ENCODE assay signal across 28 cellular contexts in the genomic region with DNA sequence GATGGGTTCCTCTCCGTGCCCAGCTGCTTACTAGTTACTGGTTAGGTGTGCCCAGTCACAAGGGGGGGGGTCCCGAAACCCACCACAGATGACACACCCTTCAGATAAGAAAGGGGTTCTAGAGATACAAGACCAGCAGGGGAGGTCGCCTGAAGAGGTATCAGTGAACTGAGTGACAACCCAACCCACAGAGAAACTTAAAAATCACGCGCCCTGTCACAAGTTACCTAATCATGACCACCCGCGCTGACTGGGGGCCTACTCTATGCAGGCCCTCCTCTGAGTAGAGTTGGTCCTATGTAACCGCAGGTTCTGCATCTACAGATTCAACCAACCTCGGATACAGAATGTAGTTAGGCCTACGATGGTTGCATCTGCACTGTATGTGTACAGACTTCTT.
"Had no signal": no experiment of that assay in that cellular context is flagged by ENCODE, and none has a peak within 500 bp of the region (broad histone marks: within the 10 kb centered on the region; RNA-seq: fewer than 3 reads in every experiment).

No MANE protein-coding gene starts in this region.

- H3K9me3 Mint-ChIP-seq: natural killer cell; nephron; neural progenitor cell; stimulated activated effector memory CD8-positive, alpha-beta T cell treated with anti-CD3 and anti-CD28 coated beads, Interleukin-12 subunit alpha, Interleukin-12 subunit beta, amount 100 ng/mL, for 72 hours; stimulated activated naive CD8-positive, alpha-beta T cell treated with anti-CD3 and anti-CD28 coated beads, Interleukin-15, amount 100 ng/mL, for 72 hours had no signal

- H3K27ac ChIP-seq: neural progenitor cell, ovary, parathyroid adenoma, psoas muscle, right lobe of liver, sigmoid colon, suprapubic skin, testis, tibial artery, transverse colon, upper lobe of left lung, vagina had no signal

- H3K4me3 Mint-ChIP-seq: natural killer cell; nephron; neural progenitor cell; stimulated activated effector memory CD8-positive, alpha-beta T cell treated with anti-CD3 and anti-CD28 coated beads, Interleukin-12 subunit alpha, Interleukin-12 subunit beta, amount 100 ng/mL, for 72 hours; stimulated activated naive CD8-positive, alpha-beta T cell treated with anti-CD3 and anti-CD28 coated beads, Interleukin-15, amount 100 ng/mL, for 72 hours had no signal

- H3K4me2 ChIP-seq: neural progenitor cell had no signal

- H3K9ac ChIP-seq: neural progenitor cell, parathyroid adenoma had no signal

- H3K9me3 ChIP-seq: ovary, psoas muscle, right lobe of liver, sigmoid colon, suprapubic skin, testis, tibial artery, transverse colon, upper lobe of left lung, vagina had no signal

- DNase-seq: natural killer cell; occipital lobe; ovary; posterior cingulate gyrus; psoas muscle; right cardiac atrium; right lobe of liver; sigmoid colon; small intestine; stimulated activated CD4-positive, alpha-beta T cell treated with anti-CD3 and anti-CD28 coated beads, Interleukin-15, amount 100 ng/mL, for 24 hours; stimulated activated CD4-positive, alpha-beta T cell treated with anti-CD3 and anti-CD28 coated beads, Interleukin-2, amount 100 ng/mL, for 24 hours; stimulated activated CD4-positive, alpha-beta T cell treated with anti-CD3 and anti-CD28 coated beads, Interleukin-2, amount 100 ng/mL, for 48 hours; stimulated activated CD4-positive, alpha-beta T cell treated with anti-CD3 and anti-CD28 coated beads, Interleukin-4, amount 100 ng/mL, for 24 hours; stimulated activated naive CD4-positive, alpha-beta T cell; stimulated activated naive CD8-positive, alpha-beta T cell treated with anti-CD3 and anti-CD28 coated beads, Interleukin-15, amount 100 ng/mL, for 72 hours; stimulated activated naive CD8-positive, alpha-beta T cell treated with anti-CD3 and anti-CD28 coated beads, Interleukin-15, Interleukin-2, amounts not matched to agents 100 U/mL and 50 U/mL, for 24 hours; substantia nigra; testis; tibial artery; transverse colon; upper lobe of left lung had no signal

- H3K4me3 ChIP-seq: neural progenitor cell, ovary, psoas muscle, right lobe of liver, sigmoid colon, suprapubic skin, testis, tibial artery, transverse colon, upper lobe of left lung, vagina had no signal

- H3K4me1 Mint-ChIP-seq: natural killer cell, nephron, neural progenitor cell had no signal

- H3K27me3 ChIP-seq: neural progenitor cell, ovary, right lobe of liver, sigmoid colon, suprapubic skin, testis, tibial artery, transverse colon, upper lobe of left lung, vagina had no signal

- H3K79me2 ChIP-seq: parathyroid adenoma had no signal

- H3K36me3 Mint-ChIP-seq: natural killer cell; neural progenitor cell; stimulated activated effector memory CD8-positive, alpha-beta T cell treated with anti-CD3 and anti-CD28 coated beads, Interleukin-12 subunit alpha, Interleukin-12 subunit beta, amount 100 ng/mL, for 72 hours had no signal

- H2AFZ ChIP-seq: neural progenitor cell, parathyroid adenoma had no signal

- ATAC-seq: natural killer cell; psoas muscle; right cardiac atrium; right lobe of liver; stimulated activated naive CD8-positive, alpha-beta T cell treated with anti-CD3 and anti-CD28 coated beads, Interleukin-15, amount 100 ng/mL, for 72 hours; stimulated activated naive CD8-positive, alpha-beta T cell treated with anti-CD3 and anti-CD28 coated beads, Interleukin-15, Interleukin-2, amounts not matched to agents 100 U/mL and 50 U/mL, for 24 hours had no signal

- H3K27ac Mint-ChIP-seq: natural killer cell; nephron; neural progenitor cell; progenitor cell of endocrine pancreas; stimulated activated effector memory CD8-positive, alpha-beta T cell treated with anti-CD3 and anti-CD28 coated beads, Interleukin-12 subunit alpha, Interleukin-12 subunit beta, amount 100 ng/mL, for 72 hours; stimulated activated naive CD8-positive, alpha-beta T cell treated with anti-CD3 and anti-CD28 coated beads, Interleukin-15, amount 100 ng/mL, for 72 hours had no signal

- H3K27me3 Mint-ChIP-seq: stimulated activated naive CD8-positive, alpha-beta T cell treated with anti-CD3 and anti-CD28 coated beads, Interleukin-15, amount 100 ng/mL, for 72 hours had no signal

- H3K4me1 ChIP-seq: neural progenitor cell, parathyroid adenoma, psoas muscle, right lobe of liver, sigmoid colon, tibial artery, transverse colon, upper lobe of left lung had no signal

- H3K36me3 ChIP-seq: neural progenitor cell, ovary, right lobe of liver, sigmoid colon, suprapubic skin, tibial artery, transverse colon, upper lobe of left lung, vagina had no signal
